ENCODE assay signal across 19 cellular contexts in genomic region chr4:40288547-40288946, GRCh38. TPM values are rescaled to one million over a fixed set of nuclear protein-coding genes. Genes with fewer than 3 reads are reported as not detected.
A peak's percentile ranks its signal among the peaks of the same experiment; 100 is the strongest.
DNase-seq lines count a peak whose midpoint lies in the region; ATAC-seq and TF ChIP-seq lines count a peak whose summit lies in the region.
"Had no signal": no experiment of that assay in that cellular context is flagged by ENCODE, and none has a peak within 500 bp of the region (broad histone marks: within the 10 kb centered on the region; RNA-seq: fewer than 3 reads in every experiment).

No MANE protein-coding gene starts in this region.

- peak overlapping the region; percentile 74 for H3K27ac Mint-ChIP-seq in activated T-cell treated with anti-CD3 and anti-CD28 coated beads, Interleukin-2, amount 50 U/mL, for 72 hours
- H3K27ac Mint-ChIP-seq in activated CD8-positive, alpha-beta T cell treated with anti-CD3 and anti-CD28 coated beads, Interleukin-2, amount 10 ng/mL, durations not matched to agents 7 days and 5 days: peak overlapping the region; percentile 89

- POLR2A ChIA-PET in activated CD8-positive, alpha-beta T cell treated with anti-CD3 and anti-CD28 coated beads, Interleukin-2, amount 10 ng/mL, durations not matched to agents 7 days and 5 days (lab: Charles Lee): interaction anchor here (0.7 kb wide), 1 partner anchor 23 kb away, joined by 3 read pairs; no protein-coding TSS in a partner anchor

- H3K9me3 ChIP-seq in tibial nerve: no peaks in the 10 kb centered on the region
- H3K9me3 ChIP-seq: breast epithelium, esophagus squamous epithelium, uterus had no signal

- H3K4me3 ChIP-seq in tibial nerve: no peak overlapping the region
- H3K4me3 ChIP-seq: breast epithelium, dorsolateral prefrontal cortex, esophagus squamous epithelium, uterus had no signal

- no peak for TF ChIP-seq EP300 in tibial nerve (IDR thresholded peaks at IDR 0.05)

- no peaks in the 10 kb centered on the region for H3K27me3 Mint-ChIP-seq in activated T-cell treated with anti-CD3 and anti-CD28 coated beads, Interleukin-2, amount 50 U/mL, for 72 hours (ENCODE audit: low read depth)
- H3K27me3 Mint-ChIP-seq in activated CD8-positive, alpha-beta T cell treated with anti-CD3 and anti-CD28 coated beads, Interleukin-2, amount 10 ng/mL, durations not matched to agents 7 days and 5 days (ENCODE audit: low read depth): no peaks in the 10 kb centered on the region

- peaks cover under 1 to 2% of the 10 kb centered on the region in 2 donors for H3K36me3 Mint-ChIP-seq in activated T-cell treated with anti-CD3 and anti-CD28 coated beads, Interleukin-2, amount 50 U/mL, for 72 hours (ENCODE audit: insufficient read depth in 2 of 2)
- peaks cover 2% of the 10 kb centered on the region for H3K36me3 Mint-ChIP-seq in activated CD8-positive, alpha-beta T cell treated with anti-CD3 and anti-CD28 coated beads, Interleukin-2, amount 10 ng/mL, durations not matched to agents 7 days and 5 days (ENCODE audit: low read depth)

- H3K9me3 Mint-ChIP-seq in activated T-cell treated with anti-CD3 and anti-CD28 coated beads, Interleukin-2, amount 50 U/mL, for 72 hours: no peaks in the 10 kb centered on the region
- H3K9me3 Mint-ChIP-seq in activated CD8-positive, alpha-beta T cell treated with anti-CD3 and anti-CD28 coated beads, Interleukin-2, amount 10 ng/mL, durations not matched to agents 7 days and 5 days (ENCODE audit: insufficient read depth): no peaks in the 10 kb centered on the region

- no peak for TF ChIP-seq POLR2A in tibial nerve (IDR thresholded peaks at IDR 0.05)

- CTCF ChIA-PET in activated CD8-positive, alpha-beta T cell treated with anti-CD3 and anti-CD28 coated beads, Interleukin-2, amount 10 ng/mL, durations not matched to agents 7 days and 5 days (lab: Charles Lee): interaction anchor here (0.6 to 3.3 kb wide), 5 partner anchors 18 to 50 kb away, joined by 3 to 21 read pairs (median 8); no protein-coding TSS in a partner anchor

- peaks cover 62% of the 10 kb centered on the region for H3K4me1 Mint-ChIP-seq in activated T-cell treated with anti-CD3 and anti-CD28 coated beads, Interleukin-2, amount 50 U/mL, for 72 hours (ENCODE audit: low read depth)
- peaks cover 57% of the 10 kb centered on the region for H3K4me1 Mint-ChIP-seq in activated CD8-positive, alpha-beta T cell treated with anti-CD3 and anti-CD28 coated beads, Interleukin-2, amount 10 ng/mL, durations not matched to agents 7 days and 5 days (ENCODE audit: low read depth)

- DNase-seq in activated T-cell treated with anti-CD3 and anti-CD28 coated beads, Interleukin-2, amount 50 U/mL, for 72 hours: no peak
- DNase-seq in activated T-cell treated with anti-CD3 and anti-CD28 coated beads, Interleukin-2, amount 50 U/mL, for 48 hours: no peak
- DNase-seq in Kasumi-1 (lab: John Stamatoyannopoulos, UW) (peak; percentile 10 to 14), tibial nerve (ENCODE audit: low spot score in 2 of 2) (no peak)
- DNase-seq in activated CD8-positive, alpha-beta T cell treated with anti-CD3 and anti-CD28 coated beads, Interleukin-2, amount 10 ng/mL, durations not matched to agents 7 days and 5 days: no peak
- peak; percentile 18 for DNase-seq in stimulated activated CD8-positive, alpha-beta memory T cell treated with anti-CD3 and anti-CD28 coated beads, Interleukin-4, amount 100 ng/mL, for 48 hours
- DNase-seq: activated gamma-delta T cell treated with Interleukin-2 at 50 U/mL for 16 hours; Calu3; dorsolateral prefrontal cortex; esophagus squamous epithelium; GDM1; NCI-H226; NK-92 treated with Interleukin-12 subunit alpha and Interleukin-12 subunit beta, amount 100 ng/mL, for 24 hours; Right ventricle myocardium superior; uterus had no signal

- peak overlapping the region; percentile 65 to 75 for H3K4me3 Mint-ChIP-seq in activated T-cell treated with anti-CD3 and anti-CD28 coated beads, Interleukin-2, amount 50 U/mL, for 72 hours
- H3K4me3 Mint-ChIP-seq in activated CD8-positive, alpha-beta T cell treated with anti-CD3 and anti-CD28 coated beads, Interleukin-2, amount 10 ng/mL, durations not matched to agents 7 days and 5 days: no peak overlapping the region
- H3K4me3 Mint-ChIP-seq: neural crest cell had no signal

- no peaks in the 10 kb centered on the region for H3K27me3 ChIP-seq in tibial nerve
- H3K27me3 ChIP-seq: breast epithelium, esophagus squamous epithelium, uterus had no signal

- WGBS in tibial nerve, 2 donors: 81 to 85% methylated on average over 9 of the region's 9 CpGs

- ATAC-seq in activated T-cell treated with anti-CD3 and anti-CD28 coated beads, Interleukin-2, amount 50 U/mL, for 72 hours (replicated peaks in 1 of 2): no peak
- no peak for ATAC-seq in activated CD8-positive, alpha-beta T cell treated with anti-CD3 and anti-CD28 coated beads, Interleukin-2, amount 10 ng/mL, durations not matched to agents 7 days and 5 days
- ATAC-seq in HG03565 (IDR thresholded peaks at IDR 0.05; ENCODE audit: unreplicated experiment) (no peak), HG03354 (IDR thresholded peaks at IDR 0.05; ENCODE audit: poor library complexity, severe bottlenecking, unreplicated experiment) (no peak)

- H3K4me1 ChIP-seq in tibial nerve: no peaks in the 10 kb centered on the region
- H3K4me1 ChIP-seq: breast epithelium, uterus had no signal

- no peak for TF ChIP-seq CTCF in tibial nerve (IDR thresholded peaks at IDR 0.05)

- H3K27ac ChIP-seq in tibial nerve: no peak overlapping the region
- H3K27ac ChIP-seq: breast epithelium, dorsolateral prefrontal cortex, esophagus squamous epithelium, uterus had no signal

- no peaks in the 10 kb centered on the region for H3K36me3 ChIP-seq in tibial nerve
- H3K36me3 ChIP-seq: breast epithelium, esophagus squamous epithelium, uterus had no signal

RNA-seq across cellular contexts. Expression of gene CHRNA9, which starts 46.6 kb away (rescaled TPM):
- total RNA-seq in activated T-cell treated with anti-CD3 and anti-CD28 coated beads, Interleukin-2, amount 50 U/mL, for 72 hours: not detected
- under 1 TPM; 0.26 to 0.82 TPM for total RNA-seq in activated CD8-positive, alpha-beta T cell treated with anti-CD3 and anti-CD28 coated beads, Interleukin-2, amount 10 ng/mL, durations not matched to agents 7 days and 5 days
- not detected for total RNA-seq in tibial nerve
- total RNA-seq: breast epithelium, Calu3, esophagus squamous epithelium, neural crest cell, Right ventricle myocardium superior, uterus had no signal

Comparison
In these comparisons a context has a peak if more than half of its experiments do, and no peak if none do; other contexts are left out.
1. DNase-seq: peak in Kasumi-1 (2 of 2) and stimulated activated CD8-positive, alpha-beta memory T cell treated with anti-CD3 and anti-CD28 coated beads, Interleukin-4, amount 100 ng/mL, for 48 hours (single experiment); none in activated T-cell treated with anti-CD3 and anti-CD28 coated beads, Interleukin-2, amount 50 U/mL, for 72 hours (0 of 2), activated T-cell treated with anti-CD3 and anti-CD28 coated beads, Interleukin-2, amount 50 U/mL, for 48 hours (0 of 2), activated CD8-positive, alpha-beta T cell treated with anti-CD3 and anti-CD28 coated beads, Interleukin-2, amount 10 ng/mL, durations not matched to agents 7 days and 5 days (single experiment) and tibial nerve (0 of 2).